ENCODE assay signal across 8 cellular contexts in the genomic region with DNA sequence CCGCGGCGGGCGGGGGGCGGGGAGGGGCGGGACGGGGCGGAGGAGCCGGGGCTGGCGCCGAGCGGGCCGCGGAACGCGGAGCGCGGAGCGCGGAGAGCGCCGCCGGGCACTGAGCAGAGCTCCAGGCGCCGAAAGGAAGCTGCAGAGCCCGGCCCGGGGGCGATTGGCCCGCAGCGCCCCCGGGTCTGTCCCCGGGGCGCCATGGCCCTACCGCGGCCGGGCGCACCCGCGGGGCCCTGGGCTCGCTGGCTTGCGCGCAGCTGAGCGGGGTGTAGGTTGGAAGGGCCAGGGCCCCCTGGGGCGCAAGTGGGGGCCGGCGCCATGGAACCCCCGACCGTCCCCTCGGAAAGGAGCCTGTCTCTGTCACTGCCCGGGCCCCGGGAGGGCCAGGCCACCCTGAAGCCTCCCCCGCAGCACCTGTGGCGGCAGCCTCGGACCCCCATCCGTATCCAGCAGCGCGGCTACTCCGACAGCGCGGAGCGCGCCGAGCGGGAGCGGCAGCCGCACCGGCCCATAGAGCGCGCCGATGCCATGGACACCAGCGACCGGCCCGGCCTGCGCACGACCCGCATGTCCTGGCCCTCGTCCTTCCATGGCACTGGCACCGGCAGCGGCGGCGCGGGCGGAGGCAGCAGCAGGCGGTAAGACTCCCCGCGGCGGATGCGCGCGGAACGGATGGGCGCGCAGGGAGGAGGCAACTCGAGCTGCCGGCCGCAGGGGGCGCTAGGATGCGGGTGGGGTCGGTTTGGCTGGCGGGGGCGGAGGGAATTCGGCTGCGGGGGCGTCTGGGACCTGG. TPM values are rescaled to one million over a fixed set of nuclear protein-coding genes. Genes with fewer than 3 reads are reported as not detected.
DNase-seq lines count a peak whose midpoint lies in the region; ATAC-seq, FAIRE-seq and TF ChIP-seq lines count a peak whose summit lies in the region.

A gene (plus strand): TSS at position 95 of the 796 bp plus-strand sequence. CDS start 227 bp downstream, at position 322.

- H3K4me2 ChIP-seq in neural cell (ENCODE audit: low read length): peak within 1 kb of the TSS; percentile 60

- DNase-seq in D721Med (ENCODE audit: insufficient read length, low spot score) (no peak), WTC11 (ENCODE audit: low spot score) (peak; percentile 64), HTR-8/SVneo (ENCODE audit: insufficient read length, low spot score) (no peak), superior temporal gyrus (ENCODE audit: extremely low spot score) (no peak), tibial artery (no peak)
- peak; percentile 60 to 68 (median 65) for DNase-seq in effector memory CD8-positive, alpha-beta T cell

- peaks cover 21 to 42% (median 35%) of the 10 kb centered on the region in 3 donors for H3K4me1 Mint-ChIP-seq in IgD-negative memory B cell
- H3K4me1 Mint-ChIP-seq in WTC11: peaks cover 29% of the 10 kb centered on the region
- H3K4me1 Mint-ChIP-seq in effector memory CD8-positive, alpha-beta T cell (ENCODE audit: low read depth in 2 of 2): peaks cover 60 to 64% of the 10 kb centered on the region in 2 donors

- FAIRE-seq in D721Med (lab: Jason Lieb, UNC) (no peak), HTR-8/SVneo (lab: Jason Lieb, UNC) (no peak)

- no peaks in the 10 kb centered on the region for H3K79me2 ChIP-seq in neural cell (replicated peaks; ENCODE audit: insufficient read depth, low read length)

- no peaks in the 10 kb centered on the region for H4K20me1 ChIP-seq in neural cell (ENCODE audit: insufficient read depth)

- TF ChIP-seq RAD21 in neural cell (conservative IDR thresholded peaks at IDR 0.05): no peak

- H3K27ac ChIP-seq in neural cell (ENCODE audit: low read length) (no peak within 1 kb of the TSS), tibial artery (no peak within 1 kb of the TSS)

- H3K27me3 ChIP-seq in neural cell (ENCODE audit: insufficient read depth, low read depth, low read length): peaks cover 97% of the 10 kb centered on the region
- H3K27me3 ChIP-seq in tibial artery: peaks cover 0 to 93% of the 10 kb centered on the region in 2 donors

- CTCF ChIA-PET in WTC11 (lab: Charles Lee): interaction anchor here (0.5 to 4.8 kb wide), 19 partner anchors 9 to 281 kb away, joined by 3 to 51 read pairs (median 4); a partner anchor contains a TSS

- H3K9me3 Mint-ChIP-seq in IgD-negative memory B cell (peaks cover 0 to 5% (median 0%) of the 10 kb centered on the region in 3 donors), WTC11 (no peaks in the 10 kb centered on the region)
- H3K9me3 Mint-ChIP-seq in effector memory CD8-positive, alpha-beta T cell: no peaks in the 10 kb centered on the region

- H3K27ac Mint-ChIP-seq in IgD-negative memory B cell (peak within 1 kb of the TSS; percentile 88 to 97 (median 96)), WTC11 (no peak within 1 kb of the TSS)
- peak within 1 kb of the TSS; percentile 30 to 88 for H3K27ac Mint-ChIP-seq in effector memory CD8-positive, alpha-beta T cell

- peaks cover 5% of the 10 kb centered on the region for H3F3A ChIP-seq in neural cell (ENCODE audit: insufficient read depth, low read length, poor library complexity, severe bottlenecking)

- no peak for TF ChIP-seq EP300 in neural cell (conservative IDR thresholded peaks at IDR 0.05; ENCODE audit: poor library complexity, severe bottlenecking)

- peak within 1 kb of the TSS; percentile 50 for H3K9ac ChIP-seq in neural cell (ENCODE audit: low read length)

- peaks cover 0 to 55% (median 47%) of the 10 kb centered on the region in 4 donors for H3K4me1 ChIP-seq in tibial artery

- TF ChIP-seq CTCF in D721Med (IDR thresholded peaks at IDR 0.05; ENCODE audit: insufficient read depth, missing control alignments): peak; percentile 48
- TF ChIP-seq CTCF in WTC11 (IDR thresholded peaks at IDR 0.05): peak; percentile 24; the same call in 1 of the 2 replicates
- TF ChIP-seq CTCF in neural cell (IDR thresholded peaks at IDR 0.05; ENCODE audit: poor library complexity, severe bottlenecking): peak; percentile 63
- no peak for TF ChIP-seq CTCF in tibial artery (IDR thresholded peaks at IDR 0.05)

- no peaks in the 10 kb centered on the region for H3K9me2 ChIP-seq in neural cell (ENCODE audit: insufficient read depth, low read length)

- H3K4me3 Mint-ChIP-seq in IgD-negative memory B cell: peak within 1 kb of the TSS; percentile 56 to 91 (median 85)
- peak within 1 kb of the TSS; percentile 77 for H3K4me3 Mint-ChIP-seq in WTC11
- H3K4me3 Mint-ChIP-seq in effector memory CD8-positive, alpha-beta T cell: peak within 1 kb of the TSS; percentile 76 to 81

- H2AFZ ChIP-seq in neural cell (ENCODE audit: low read depth, low read length): no peak within 1 kb of the TSS

- H3K36me3 Mint-ChIP-seq in IgD-negative memory B cell (peaks cover 3% of the 10 kb centered on the region), WTC11 (no peaks in the 10 kb centered on the region)
- peaks cover 58% of the 10 kb centered on the region for H3K36me3 Mint-ChIP-seq in effector memory CD8-positive, alpha-beta T cell (ENCODE audit: insufficient read depth)

- no peaks in the 10 kb centered on the region for H3K36me3 ChIP-seq in neural cell (ENCODE audit: insufficient read depth, low read length)
- H3K36me3 ChIP-seq in tibial artery: no peaks in the 10 kb centered on the region

- ATAC-seq in WTC11: peak; percentile 9
- no peak for ATAC-seq in effector memory CD8-positive, alpha-beta T cell (replicated peaks)

- POLR2A ChIA-PET in WTC11 (lab: Charles Lee): interaction anchor here (0.8 to 1.0 kb wide), 2 partner anchors 145 to 275 kb away, joined by 3 read pairs; a partner anchor contains a TSS

- intact Hi-C loops in tibial artery (cut with DNase I; ENCODE audit: low total_unique reads): loop anchor here (10.0 kb wide), 1 partner anchor 54 kb away; no protein-coding TSS in a partner anchor

- H3K27me3 Mint-ChIP-seq in IgD-negative memory B cell: peaks cover 55% of the 10 kb centered on the region
- peaks cover 94% of the 10 kb centered on the region for H3K27me3 Mint-ChIP-seq in WTC11 (ENCODE audit: low read depth)
- H3K27me3 Mint-ChIP-seq in effector memory CD8-positive, alpha-beta T cell: peaks cover 40 to 56% of the 10 kb centered on the region in 2 donors

- H3K4me3 ChIP-seq in neural cell (ENCODE audit: low read length) (peak within 1 kb of the TSS; percentile 71), tibial artery (peak within 1 kb of the TSS in 1 of 2 donors; percentile 24)

- no peaks in the 10 kb centered on the region for H3K9me3 ChIP-seq in neural cell (ENCODE audit: low read length)
- no peaks in the 10 kb centered on the region for H3K9me3 ChIP-seq in tibial artery

TF ChIP-seq in WTC11, 78 proteins besides CTCF, POLR2A, EP300 and RAD21 (continues in another document):
- TF ChIP-seq, protein P1, sequence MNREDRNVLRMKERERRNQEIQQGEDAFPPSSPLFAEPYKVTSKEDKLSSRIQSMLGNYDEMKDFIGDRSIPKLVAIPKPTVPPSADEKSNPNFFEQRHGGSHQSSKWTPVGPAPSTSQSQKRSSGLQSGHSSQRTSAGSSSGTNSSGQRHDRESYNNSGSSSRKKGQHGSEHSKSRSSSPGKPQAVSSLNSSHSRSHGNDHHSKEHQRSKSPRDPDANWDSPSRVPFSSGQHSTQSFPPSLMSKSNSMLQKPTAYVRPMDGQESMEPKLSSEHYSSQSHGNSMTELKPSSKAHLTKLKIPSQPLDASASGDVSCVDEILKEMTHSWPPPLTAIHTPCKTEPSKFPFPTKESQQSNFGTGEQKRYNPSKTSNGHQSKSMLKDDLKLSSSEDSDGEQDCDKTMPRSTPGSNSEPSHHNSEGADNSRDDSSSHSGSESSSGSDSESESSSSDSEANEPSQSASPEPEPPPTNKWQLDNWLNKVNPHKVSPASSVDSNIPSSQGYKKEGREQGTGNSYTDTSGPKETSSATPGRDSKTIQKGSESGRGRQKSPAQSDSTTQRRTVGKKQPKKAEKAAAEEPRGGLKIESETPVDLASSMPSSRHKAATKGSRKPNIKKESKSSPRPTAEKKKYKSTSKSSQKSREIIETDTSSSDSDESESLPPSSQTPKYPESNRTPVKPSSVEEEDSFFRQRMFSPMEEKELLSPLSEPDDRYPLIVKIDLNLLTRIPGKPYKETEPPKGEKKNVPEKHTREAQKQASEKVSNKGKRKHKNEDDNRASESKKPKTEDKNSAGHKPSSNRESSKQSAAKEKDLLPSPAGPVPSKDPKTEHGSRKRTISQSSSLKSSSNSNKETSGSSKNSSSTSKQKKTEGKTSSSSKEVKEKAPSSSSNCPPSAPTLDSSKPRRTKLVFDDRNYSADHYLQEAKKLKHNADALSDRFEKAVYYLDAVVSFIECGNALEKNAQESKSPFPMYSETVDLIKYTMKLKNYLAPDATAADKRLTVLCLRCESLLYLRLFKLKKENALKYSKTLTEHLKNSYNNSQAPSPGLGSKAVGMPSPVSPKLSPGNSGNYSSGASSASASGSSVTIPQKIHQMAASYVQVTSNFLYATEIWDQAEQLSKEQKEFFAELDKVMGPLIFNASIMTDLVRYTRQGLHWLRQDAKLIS (CRISPR knock-in tag; IDR thresholded peaks at IDR 0.05; ENCODE audit: borderline replicate concordance): no peak

TF ChIP-seq in neural cell, 6 proteins besides CTCF, POLR2A, EP300 and RAD21:
- TF ChIP-seq SMC3 (conservative IDR thresholded peaks at IDR 0.05; ENCODE audit: poor library complexity): no peak
- TF ChIP-seq POLR2AphosphoS5 (IDR thresholded peaks at IDR 0.05): peak; percentile 68

RNA-seq across cellular contexts. Expression of the gene that starts here (rescaled TPM):
- polyA plus RNA-seq in IgD-negative memory B cell (2.9 TPM), neural cell (3.4 and 4.7 TPM in 2 replicates)
- 5.3 to 5.9 TPM (median 5.8 TPM) in 3 replicates for total RNA-seq in WTC11 (2021)
- polyA minus RNA-seq in neural cell: 4.9 and 8.0 TPM in 2 replicates

Comparison
In these comparisons a context has a peak if more than half of its experiments do, and no peak if none do; other contexts are left out.
1. DNase-seq: peak in WTC11 (single experiment) and effector memory CD8-positive, alpha-beta T cell (3 of 3); none in D721Med (single experiment), HTR-8/SVneo (single experiment), superior temporal gyrus (single experiment) and tibial artery (0 of 2).
2. CTCF ChIP-seq: peak in D721Med (single experiment), WTC11 (single experiment) and neural cell (single experiment); none in tibial artery (0 of 2).
3. Peak in every context shown above with its lines, with median percentiles within 50 percentile points of each other: H3K4me3 Mint-ChIP-seq.